ENCODE assay signal across 16 cellular contexts in the genomic region with DNA sequence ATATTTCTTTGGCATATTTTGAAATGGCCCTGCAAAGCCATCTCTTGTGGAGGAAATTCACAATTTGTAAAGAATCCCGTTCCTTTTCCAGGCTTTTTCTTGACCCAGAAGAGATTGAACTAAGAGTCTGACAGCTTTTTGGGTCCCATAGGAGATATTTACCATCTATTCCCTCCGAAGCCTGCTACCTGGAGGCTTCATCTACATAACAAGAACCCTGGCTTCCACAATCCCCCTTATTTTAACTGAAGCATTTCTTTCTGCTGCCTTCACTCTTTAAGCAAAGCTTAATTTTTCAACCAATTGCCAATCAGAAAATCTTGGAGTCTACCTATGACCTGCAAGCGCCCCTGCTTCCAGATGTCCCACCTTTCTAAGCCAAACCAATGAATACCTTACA.
DNase-seq lines count a peak whose midpoint lies in the region; ATAC-seq and TF ChIP-seq lines count a peak whose summit lies in the region.
"Had no signal": no experiment of that assay in that cellular context is flagged by ENCODE, and none has a peak within 500 bp of the region (broad histone marks: within the 10 kb centered on the region; RNA-seq: fewer than 3 reads in every experiment).

No MANE protein-coding gene starts in this region.

- no peak overlapping the region for H2BK15ac ChIP-seq in H9 (ENCODE audit: low read depth, low read length)

- no peak overlapping the region for H2BK5ac ChIP-seq in H9 (ENCODE audit: insufficient read length, low read length)

- H3K4me2 ChIP-seq in H9 (ENCODE audit: insufficient read depth, insufficient read length, low read length): peak overlapping the region; percentile 5
- H3K4me2 ChIP-seq: BLaER1 treated with 17β-estradiol and CSF1 and Interleukin-3, amounts not matched to agents 10 nM and 100 nM had no signal

- H3K4me1 Mint-ChIP-seq in H9 (peaks cover 46 to 62% of the 10 kb centered on the region in 2 experiments), WTC11 (peaks cover 57% of the 10 kb centered on the region)
- no peaks in the 10 kb centered on the region for H3K4me1 Mint-ChIP-seq in activated T-helper 1 cell treated with anti-CD3 and anti-CD28 coated beads, Interleukin-12 subunit alpha, Interleukin-12 subunit beta, Interleukin-2, Interleukin-4 antibody, amounts not matched to agents 30 ng/mL and 10 ng/mL and 1 ng/mL, durations not matched to agents 14 hours and 24 hours and 36 hours (ENCODE audit: low read depth)
- H3K4me1 Mint-ChIP-seq: B cell had no signal

- H3K4me3 ChIP-seq in iPS-18a (ENCODE audit: low read length): peak overlapping the region; percentile 44
- H3K4me3 ChIP-seq: BLaER1 treated with 17β-estradiol and CSF1 and Interleukin-3, amounts not matched to agents 10 nM and 100 nM; HAP-1 had no signal

- H3K9me3 Mint-ChIP-seq in H9: peaks cover 20 to 22% of the 10 kb centered on the region in 2 experiments
- peaks cover 29% of the 10 kb centered on the region for H3K9me3 Mint-ChIP-seq in WTC11
- H3K9me3 Mint-ChIP-seq in activated T-helper 1 cell treated with anti-CD3 and anti-CD28 coated beads, Interleukin-12 subunit alpha, Interleukin-12 subunit beta, Interleukin-2, Interleukin-4 antibody, amounts not matched to agents 30 ng/mL and 10 ng/mL and 1 ng/mL, durations not matched to agents 14 hours and 24 hours and 36 hours: peaks cover 12% of the 10 kb centered on the region

- POLR2A ChIA-PET in WTC11 (lab: Charles Lee): interaction anchor here (0.5 kb wide), 1 partner anchor 1104 kb away, joined by 5 read pairs; no protein-coding TSS in a partner anchor

- no peaks in the 10 kb centered on the region for H4K20me1 ChIP-seq in H9 (ENCODE audit: control insufficient read depth, insufficient read depth, insufficient read length)
- H4K20me1 ChIP-seq: BLaER1 treated with 17β-estradiol and CSF1 and Interleukin-3, amounts not matched to agents 10 nM and 100 nM had no signal

- intact Hi-C loops in activated T-helper 1 cell treated with anti-CD3 and anti-CD28 coated beads, Interleukin-12 subunit alpha, Interleukin-12 subunit beta, Interleukin-2, Interleukin-4 antibody, amounts not matched to agents 30 ng/mL and 10 ng/mL and 1 ng/mL, durations not matched to agents 14 hours and 24 hours and 36 hours (cut with micrococcal nuclease): no loop called here

- H4K8ac ChIP-seq in H9 (replicated peaks; ENCODE audit: insufficient read length, low read depth, low read length): no peak overlapping the region

- DNase-seq in ELF-1 (ENCODE audit: low read depth, low spot score): peak; percentile 30
- no peak for DNase-seq in H9
- DNase-seq in WTC11 (ENCODE audit: low spot score): no peak
- DNase-seq in activated naive CD4-positive, alpha-beta T cell (lab: John Stamatoyannopoulos, UW): no peak
- DNase-seq in GF-D8 (lab: John Stamatoyannopoulos, UW): no peak
- DNase-seq in activated T-helper 1 cell treated with anti-CD3 and anti-CD28 coated beads, Interleukin-12 subunit alpha, Interleukin-12 subunit beta, Interleukin-2, Interleukin-4 antibody, amounts not matched to agents 30 ng/mL and 10 ng/mL and 1 ng/mL, durations not matched to agents 14 hours and 24 hours and 36 hours (ENCODE audit: low spot score): no peak
- DNase-seq: CD8-positive, alpha-beta T cell; DMS79 treated with DMSO at 0.1 percent for 48 hours; GOT3; KG1 had no signal

- H3K36me3 Mint-ChIP-seq in H9 (ENCODE audit: insufficient read depth in 1 of 3, low read depth in 3 of 3): peaks cover 7 to 30% (median 12%) of the 10 kb centered on the region in 3 experiments
- peaks cover 27% of the 10 kb centered on the region for H3K36me3 Mint-ChIP-seq in WTC11
- H3K36me3 Mint-ChIP-seq in activated T-helper 1 cell treated with anti-CD3 and anti-CD28 coated beads, Interleukin-12 subunit alpha, Interleukin-12 subunit beta, Interleukin-2, Interleukin-4 antibody, amounts not matched to agents 30 ng/mL and 10 ng/mL and 1 ng/mL, durations not matched to agents 14 hours and 24 hours and 36 hours (ENCODE audit: low read depth): peaks cover 3% of the 10 kb centered on the region
- H3K36me3 Mint-ChIP-seq: CD8-positive, alpha-beta T cell had no signal

- H3K27me3 Mint-ChIP-seq in H9 (ENCODE audit: low read depth): no peaks in the 10 kb centered on the region
- no peaks in the 10 kb centered on the region; the same call in 1 of the 2 replicates for H3K27me3 Mint-ChIP-seq in WTC11 (ENCODE audit: low read depth)
- H3K27me3 Mint-ChIP-seq in activated T-helper 1 cell treated with anti-CD3 and anti-CD28 coated beads, Interleukin-12 subunit alpha, Interleukin-12 subunit beta, Interleukin-2, Interleukin-4 antibody, amounts not matched to agents 30 ng/mL and 10 ng/mL and 1 ng/mL, durations not matched to agents 14 hours and 24 hours and 36 hours (ENCODE audit: insufficient read depth): peaks cover 4% of the 10 kb centered on the region
- H3K27me3 Mint-ChIP-seq: B cell had no signal

- H3K4me1 ChIP-seq in H9 (ENCODE audit: insufficient read depth, low read length): peaks cover 9% of the 10 kb centered on the region; the same call in 1 of the 2 replicates
- peaks cover 36% of the 10 kb centered on the region for H3K4me1 ChIP-seq in iPS-18a (ENCODE audit: control insufficient read depth, low read depth, low read length)
- H3K4me1 ChIP-seq: BLaER1 treated with 17β-estradiol and CSF1 and Interleukin-3, amounts not matched to agents 10 nM and 100 nM had no signal

- H2AK5ac ChIP-seq in H9 (ENCODE audit: insufficient read length, low read length): no peak overlapping the region

- no peak overlapping the region for H2BK12ac ChIP-seq in H9 (ENCODE audit: insufficient read length, low read depth, low read length)

- CTCF ChIA-PET in WTC11 (lab: Charles Lee): interaction anchor here (1.2 to 1.7 kb wide), 2 partner anchors 10 to 124 kb away, joined by 3 to 4 read pairs; no protein-coding TSS in a partner anchor

- H3T11ph ChIP-seq in H9 (ENCODE audit: low read length): no peak overlapping the region

- no peak overlapping the region for H3K56ac ChIP-seq in H9 (ENCODE audit: insufficient read length, low read depth, low read length)

- H2BK120ac ChIP-seq in H9 (ENCODE audit: low read depth, low read length, poor library complexity, severe bottlenecking): no peak overlapping the region

- no peaks in the 10 kb centered on the region for H3K36me3 ChIP-seq in iPS-18a (ENCODE audit: control insufficient read depth, low read depth, low read length)
- H3K36me3 ChIP-seq: HAP-1 had no signal

- H3K4me3 Mint-ChIP-seq in H9: peak overlapping the region; percentile 11 to 55
- H3K4me3 Mint-ChIP-seq in WTC11: peak overlapping the region; percentile 45
- H3K4me3 Mint-ChIP-seq in activated T-helper 1 cell treated with anti-CD3 and anti-CD28 coated beads, Interleukin-12 subunit alpha, Interleukin-12 subunit beta, Interleukin-2, Interleukin-4 antibody, amounts not matched to agents 30 ng/mL and 10 ng/mL and 1 ng/mL, durations not matched to agents 14 hours and 24 hours and 36 hours: no peak overlapping the region
- H3K4me3 Mint-ChIP-seq: B cell; CD8-positive, alpha-beta T cell had no signal

- H2BK20ac ChIP-seq in H9 (ENCODE audit: low read depth, low read length, poor library complexity, severe bottlenecking): no peak overlapping the region

- H3K27ac Mint-ChIP-seq in H9 (peak overlapping the region; percentile 86 to 97 (median 92); a peak in 6 of 7 replicates), WTC11 (peak overlapping the region; percentile 92)
- H3K27ac Mint-ChIP-seq in activated T-helper 1 cell treated with anti-CD3 and anti-CD28 coated beads, Interleukin-12 subunit alpha, Interleukin-12 subunit beta, Interleukin-2, Interleukin-4 antibody, amounts not matched to agents 30 ng/mL and 10 ng/mL and 1 ng/mL, durations not matched to agents 14 hours and 24 hours and 36 hours: no peak overlapping the region
- H3K27ac Mint-ChIP-seq: B cell; CD8-positive, alpha-beta T cell had no signal

- no peak overlapping the region for H2AFZ ChIP-seq in H9 (ENCODE audit: low read length)

- no peak overlapping the region for H3K14ac ChIP-seq in H9 (ENCODE audit: insufficient read depth, low read length)

- no peak for TF ChIP-seq CTCF in H9 (conservative IDR thresholded peaks at IDR 0.05)
- TF ChIP-seq CTCF in WTC11 (IDR thresholded peaks at IDR 0.05): no peak

- peaks cover 8% of the 10 kb centered on the region for H3K9me3 ChIP-seq in H9 (ENCODE audit: control insufficient read depth, low read depth, low read length)
- peaks cover 5% of the 10 kb centered on the region for H3K9me3 ChIP-seq in iPS-18a (ENCODE audit: control insufficient read depth, low read depth, low read length)

- no peak overlapping the region for H4K5ac ChIP-seq in H9 (ENCODE audit: insufficient read length, low read depth, low read length)

- no peak overlapping the region for H3K23ac ChIP-seq in H9 (ENCODE audit: insufficient read length, low read depth, low read length)

- no peak overlapping the region for H4K91ac ChIP-seq in H9 (ENCODE audit: insufficient read length, low read depth, low read length)

- ATAC-seq in WTC11: peak; percentile 75
- no peak for ATAC-seq in HG02642 (IDR thresholded peaks at IDR 0.05; ENCODE audit: poor library complexity, unreplicated experiment)
- ATAC-seq: CD8-positive, alpha-beta T cell had no signal

- H3K27me3 ChIP-seq in H9 (ENCODE audit: insufficient read depth, low read length): no peaks in the 10 kb centered on the region
- H3K27me3 ChIP-seq in iPS-18a (ENCODE audit: control insufficient read depth, insufficient read depth, low read length): no peaks in the 10 kb centered on the region
- H3K27me3 ChIP-seq: BLaER1 treated with 17β-estradiol and CSF1 and Interleukin-3, amounts not matched to agents 10 nM and 100 nM had no signal

- H3K79me1 ChIP-seq in H9 (ENCODE audit: insufficient read depth, low read depth, low read length, poor library complexity, severe bottlenecking): no peaks in the 10 kb centered on the region

- H3K27ac ChIP-seq in H9 (ENCODE audit: insufficient read length, low read depth, low read length): peak overlapping the region; percentile 15
- peak overlapping the region; percentile 53 for H3K27ac ChIP-seq in iPS-18a (ENCODE audit: low read length)
- H3K27ac ChIP-seq: BLaER1 treated with 17β-estradiol and CSF1 and Interleukin-3, amounts not matched to agents 10 nM and 100 nM; HL-60 had no signal

- no peaks in the 10 kb centered on the region for H3K23me2 ChIP-seq in H9 (ENCODE audit: insufficient read length, low read depth, low read length, poor library complexity, severe bottlenecking)

- no peak overlapping the region for H3K9ac ChIP-seq in H9 (ENCODE audit: extremely low read depth, insufficient read length, low read length)
- H3K9ac ChIP-seq in iPS-18a (ENCODE audit: low read length): no peak overlapping the region
- H3K9ac ChIP-seq: BLaER1 treated with 17β-estradiol and CSF1 and Interleukin-3, amounts not matched to agents 10 nM and 100 nM had no signal

- no peak overlapping the region for H3K4ac ChIP-seq in H9 (ENCODE audit: low read depth, low read length)

- WGBS in H9 (ENCODE audit: extremely low coverage, insufficient read length, low lambda C conversion rate): no CpG with 5 or more reads among the region's 3 CpGs

- H3K18ac ChIP-seq in H9 (ENCODE audit: insufficient read length, low read depth, low read length): no peak overlapping the region

- H3K79me2 ChIP-seq in H9 (ENCODE audit: insufficient read depth, low read length): no peaks in the 10 kb centered on the region

TF ChIP-seq in WTC11, 78 proteins besides CTCF, POLR2A, EP300 and RAD21 (continues in another document):
- no peak for TF ChIP-seq ZNF416 (CRISPR knock-in tag; IDR thresholded peaks at IDR 0.05)
